In the genomic region with DNA sequence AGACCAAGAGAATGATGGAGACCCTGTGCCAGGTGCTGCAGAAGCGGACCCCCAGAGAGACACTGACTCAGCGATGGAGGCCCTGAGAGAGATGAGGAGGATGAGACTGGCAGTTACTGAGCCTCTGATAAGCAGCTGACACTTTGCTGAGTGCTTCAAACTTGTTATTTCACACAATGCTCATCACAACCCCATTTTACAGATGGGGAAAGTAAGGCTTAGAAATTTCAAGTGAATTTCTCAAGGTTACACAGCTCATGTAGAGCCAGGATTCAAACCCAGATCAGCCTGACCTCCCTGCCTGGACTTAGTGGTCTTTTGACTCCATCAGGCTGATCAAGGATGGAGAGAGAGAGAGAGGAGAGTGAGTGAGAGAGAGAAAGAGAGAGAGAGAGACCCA, we compare ENCODE assay signal across 3 cellular contexts.
TF ChIP-seq lines count a peak whose summit lies in the region.

No MANE protein-coding gene starts in this region.

TF ChIP-seq in HCT116, 20 proteins besides CTCF, POLR2A, EP300 and RAD21 (continues in another document):
- TF ChIP-seq CBX3 (IDR thresholded peaks at IDR 0.05; ENCODE audit: low read depth) (no peak), EZH2 (IDR thresholded peaks at IDR 0.05) (no peak), SRF (IDR thresholded peaks at IDR 0.05; ENCODE audit: low read depth) (no peak), ZNF274 (IDR thresholded peaks at IDR 0.05; ENCODE audit: low read depth, low read length) (no peak), ELF1 (IDR thresholded peaks at IDR 0.05; ENCODE audit: borderline replicate concordance, low read depth) (no peak), EZH2phosphoT487 (IDR thresholded peaks at IDR 0.05; ENCODE audit: borderline replicate concordance) (no peak), YY1 (IDR thresholded peaks at IDR 0.05; ENCODE audit: extremely low read depth, insufficient replicate concordance, low read depth, low read length) (no peak), SIN3A (IDR thresholded peaks at IDR 0.05; ENCODE audit: low read depth) (no peak), POLR2AphosphoS5 (IDR thresholded peaks at IDR 0.05; ENCODE audit: low read depth, low read length) (no peak), ZFX (IDR thresholded peaks at IDR 0.05) (no peak), CEBPB (IDR thresholded peaks at IDR 0.05; ENCODE audit: low read depth) (no peak), SP1 (IDR thresholded peaks at IDR 0.05; ENCODE audit: low read depth) (no peak), JUND (IDR thresholded peaks at IDR 0.05) (no peak), FOSL1 (IDR thresholded peaks at IDR 0.05; ENCODE audit: low read depth) (no peak), EGR1 (IDR thresholded peaks at IDR 0.05; ENCODE audit: low read depth) (no peak)
- TF ChIP-seq, protein P1, sequence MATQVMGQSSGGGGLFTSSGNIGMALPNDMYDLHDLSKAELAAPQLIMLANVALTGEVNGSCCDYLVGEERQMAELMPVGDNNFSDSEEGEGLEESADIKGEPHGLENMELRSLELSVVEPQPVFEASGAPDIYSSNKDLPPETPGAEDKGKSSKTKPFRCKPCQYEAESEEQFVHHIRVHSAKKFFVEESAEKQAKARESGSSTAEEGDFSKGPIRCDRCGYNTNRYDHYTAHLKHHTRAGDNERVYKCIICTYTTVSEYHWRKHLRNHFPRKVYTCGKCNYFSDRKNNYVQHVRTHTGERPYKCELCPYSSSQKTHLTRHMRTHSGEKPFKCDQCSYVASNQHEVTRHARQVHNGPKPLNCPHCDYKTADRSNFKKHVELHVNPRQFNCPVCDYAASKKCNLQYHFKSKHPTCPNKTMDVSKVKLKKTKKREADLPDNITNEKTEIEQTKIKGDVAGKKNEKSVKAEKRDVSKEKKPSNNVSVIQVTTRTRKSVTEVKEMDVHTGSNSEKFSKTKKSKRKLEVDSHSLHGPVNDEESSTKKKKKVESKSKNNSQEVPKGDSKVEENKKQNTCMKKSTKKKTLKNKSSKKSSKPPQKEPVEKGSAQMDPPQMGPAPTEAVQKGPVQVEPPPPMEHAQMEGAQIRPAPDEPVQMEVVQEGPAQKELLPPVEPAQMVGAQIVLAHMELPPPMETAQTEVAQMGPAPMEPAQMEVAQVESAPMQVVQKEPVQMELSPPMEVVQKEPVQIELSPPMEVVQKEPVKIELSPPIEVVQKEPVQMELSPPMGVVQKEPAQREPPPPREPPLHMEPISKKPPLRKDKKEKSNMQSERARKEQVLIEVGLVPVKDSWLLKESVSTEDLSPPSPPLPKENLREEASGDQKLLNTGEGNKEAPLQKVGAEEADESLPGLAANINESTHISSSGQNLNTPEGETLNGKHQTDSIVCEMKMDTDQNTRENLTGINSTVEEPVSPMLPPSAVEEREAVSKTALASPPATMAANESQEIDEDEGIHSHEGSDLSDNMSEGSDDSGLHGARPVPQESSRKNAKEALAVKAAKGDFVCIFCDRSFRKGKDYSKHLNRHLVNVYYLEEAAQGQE (IDR thresholded peaks at IDR 0.05; ENCODE audit: low read depth): no peak
- TF ChIP-seq, protein P2, sequence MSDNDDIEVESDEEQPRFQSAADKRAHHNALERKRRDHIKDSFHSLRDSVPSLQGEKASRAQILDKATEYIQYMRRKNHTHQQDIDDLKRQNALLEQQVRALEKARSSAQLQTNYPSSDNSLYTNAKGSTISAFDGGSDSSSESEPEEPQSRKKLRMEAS (IDR thresholded peaks at IDR 0.05): no peak
- TF ChIP-seq, protein P3, sequence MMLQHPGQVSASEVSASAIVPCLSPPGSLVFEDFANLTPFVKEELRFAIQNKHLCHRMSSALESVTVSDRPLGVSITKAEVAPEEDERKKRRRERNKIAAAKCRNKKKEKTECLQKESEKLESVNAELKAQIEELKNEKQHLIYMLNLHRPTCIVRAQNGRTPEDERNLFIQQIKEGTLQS (IDR thresholded peaks at IDR 0.05): no peak

TF ChIP-seq in HEK293, 187 proteins besides CTCF, POLR2A, EP300 and RAD21:
- TF ChIP-seq ZBTB1 (tag by site-specific recombination; IDR thresholded peaks at IDR 0.05): no peak
- TF ChIP-seq ZNF596 (tag by site-specific recombination; IDR thresholded peaks at IDR 0.05): peak; percentile 43; the same call in 1 of the 2 replicates

TF ChIP-seq in K562, 482 proteins besides CTCF, POLR2A, EP300 and RAD21:
- TF ChIP-seq BCOR (IDR thresholded peaks at IDR 0.05): peak; percentile 67
- TF ChIP-seq DNMT1 (IDR thresholded peaks at IDR 0.05): no peak
- peak in 1 of 2 experiments; percentile 43; a peak in 1 of 4 replicates for TF ChIP-seq KDM1A (IDR thresholded peaks at IDR 0.05)
- TF ChIP-seq, protein P4, sequence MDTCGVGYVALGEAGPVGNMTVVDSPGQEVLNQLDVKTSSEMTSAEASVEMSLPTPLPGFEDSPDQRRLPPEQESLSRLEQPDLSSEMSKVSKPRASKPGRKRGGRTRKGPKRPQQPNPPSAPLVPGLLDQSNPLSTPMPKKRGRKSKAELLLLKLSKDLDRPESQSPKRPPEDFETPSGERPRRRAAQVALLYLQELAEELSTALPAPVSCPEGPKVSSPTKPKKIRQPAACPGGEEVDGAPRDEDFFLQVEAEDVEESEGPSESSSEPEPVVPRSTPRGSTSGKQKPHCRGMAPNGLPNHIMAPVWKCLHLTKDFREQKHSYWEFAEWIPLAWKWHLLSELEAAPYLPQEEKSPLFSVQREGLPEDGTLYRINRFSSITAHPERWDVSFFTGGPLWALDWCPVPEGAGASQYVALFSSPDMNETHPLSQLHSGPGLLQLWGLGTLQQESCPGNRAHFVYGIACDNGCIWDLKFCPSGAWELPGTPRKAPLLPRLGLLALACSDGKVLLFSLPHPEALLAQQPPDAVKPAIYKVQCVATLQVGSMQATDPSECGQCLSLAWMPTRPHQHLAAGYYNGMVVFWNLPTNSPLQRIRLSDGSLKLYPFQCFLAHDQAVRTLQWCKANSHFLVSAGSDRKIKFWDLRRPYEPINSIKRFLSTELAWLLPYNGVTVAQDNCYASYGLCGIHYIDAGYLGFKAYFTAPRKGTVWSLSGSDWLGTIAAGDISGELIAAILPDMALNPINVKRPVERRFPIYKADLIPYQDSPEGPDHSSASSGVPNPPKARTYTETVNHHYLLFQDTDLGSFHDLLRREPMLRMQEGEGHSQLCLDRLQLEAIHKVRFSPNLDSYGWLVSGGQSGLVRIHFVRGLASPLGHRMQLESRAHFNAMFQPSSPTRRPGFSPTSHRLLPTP (IDR thresholded peaks at IDR 0.05; ENCODE audit: borderline replicate concordance, extremely low read depth, insufficient read length): no peak
- no peak for TF ChIP-seq SIN3A (IDR thresholded peaks at IDR 0.05; ENCODE audit: borderline replicate concordance in 2 of 2, control insufficient read depth in 1 of 2, low read depth in 2 of 2, low read length in 2 of 2)
- no peak for TF ChIP-seq ZNF197 (CRISPR knock-in tag; IDR thresholded peaks at IDR 0.05; ENCODE audit: low read depth)
- no peak for TF ChIP-seq ZNF239 (CRISPR knock-in tag; IDR thresholded peaks at IDR 0.05)
- no peak for TF ChIP-seq ZNF764 (CRISPR knock-in tag; IDR thresholded peaks at IDR 0.05; ENCODE audit: low read depth)
- peak; percentile 70 for TF ChIP-seq RBM25 (IDR thresholded peaks at IDR 0.05; ENCODE audit: low read depth, low read length, severe bottlenecking)
- TF ChIP-seq, protein P5, sequence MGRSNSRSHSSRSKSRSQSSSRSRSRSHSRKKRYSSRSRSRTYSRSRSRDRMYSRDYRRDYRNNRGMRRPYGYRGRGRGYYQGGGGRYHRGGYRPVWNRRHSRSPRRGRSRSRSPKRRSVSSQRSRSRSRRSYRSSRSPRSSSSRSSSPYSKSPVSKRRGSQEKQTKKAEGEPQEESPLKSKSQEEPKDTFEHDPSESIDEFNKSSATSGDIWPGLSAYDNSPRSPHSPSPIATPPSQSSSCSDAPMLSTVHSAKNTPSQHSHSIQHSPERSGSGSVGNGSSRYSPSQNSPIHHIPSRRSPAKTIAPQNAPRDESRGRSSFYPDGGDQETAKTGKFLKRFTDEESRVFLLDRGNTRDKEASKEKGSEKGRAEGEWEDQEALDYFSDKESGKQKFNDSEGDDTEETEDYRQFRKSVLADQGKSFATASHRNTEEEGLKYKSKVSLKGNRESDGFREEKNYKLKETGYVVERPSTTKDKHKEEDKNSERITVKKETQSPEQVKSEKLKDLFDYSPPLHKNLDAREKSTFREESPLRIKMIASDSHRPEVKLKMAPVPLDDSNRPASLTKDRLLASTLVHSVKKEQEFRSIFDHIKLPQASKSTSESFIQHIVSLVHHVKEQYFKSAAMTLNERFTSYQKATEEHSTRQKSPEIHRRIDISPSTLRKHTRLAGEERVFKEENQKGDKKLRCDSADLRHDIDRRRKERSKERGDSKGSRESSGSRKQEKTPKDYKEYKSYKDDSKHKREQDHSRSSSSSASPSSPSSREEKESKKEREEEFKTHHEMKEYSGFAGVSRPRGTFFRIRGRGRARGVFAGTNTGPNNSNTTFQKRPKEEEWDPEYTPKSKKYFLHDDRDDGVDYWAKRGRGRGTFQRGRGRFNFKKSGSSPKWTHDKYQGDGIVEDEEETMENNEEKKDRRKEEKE (IDR thresholded peaks at IDR 0.05; ENCODE audit: borderline replicate concordance in 1 of 2, control insufficient read depth in 1 of 2, low read depth in 2 of 2, low read length in 1 of 2): no peak
- TF ChIP-seq ADNP (tag; IDR thresholded peaks at IDR 0.05): 0 out of 2 replicates have a peak, but pooled peaks have one; percentile 19
- TF ChIP-seq ZNF41 (CRISPR knock-in tag; conservative IDR thresholded peaks at IDR 0.05): no peak
- no peak for TF ChIP-seq IFI16 (CRISPR knock-in tag; IDR thresholded peaks at IDR 0.05)
- no peak for TF ChIP-seq ZNF175 (CRISPR knock-in tag; IDR thresholded peaks at IDR 0.05; ENCODE audit: low read depth)
- TF ChIP-seq, protein P6, sequence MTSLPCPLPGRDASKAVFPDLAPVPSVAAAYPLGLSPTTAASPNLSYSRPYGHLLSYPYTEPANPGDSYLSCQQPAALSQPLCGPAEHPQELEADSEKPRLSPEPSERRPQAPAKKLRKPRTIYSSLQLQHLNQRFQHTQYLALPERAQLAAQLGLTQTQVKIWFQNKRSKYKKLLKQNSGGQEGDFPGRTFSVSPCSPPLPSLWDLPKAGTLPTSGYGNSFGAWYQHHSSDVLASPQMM (CRISPR knock-in tag; IDR thresholded peaks at IDR 0.05): no peak
- TF ChIP-seq MYC (IDR thresholded peaks at IDR 0.05; ENCODE audit: low read depth, low read length): no peak
- no peak for TF ChIP-seq MYC (CRISPR knock-in tag; IDR thresholded peaks at IDR 0.05; ENCODE audit: borderline replicate concordance, low read depth)
- TF ChIP-seq U2AF1 (optimal IDR thresholded peaks at IDR 0.05; ENCODE audit: low read depth, low read length): no peak
- no peak for TF ChIP-seq SETDB1 (IDR thresholded peaks at IDR 0.05; ENCODE audit: low read length)
- no peak for TF ChIP-seq RBFOX2 (IDR thresholded peaks at IDR 0.05; ENCODE audit: low read depth, low read length)
- no peak for TF ChIP-seq OTX1 (CRISPR knock-in tag; IDR thresholded peaks at IDR 0.05)
- TF ChIP-seq CHD2 (IDR thresholded peaks at IDR 0.05; ENCODE audit: low read depth, low read length): no peak
- no peak for TF ChIP-seq FOXK1 (CRISPR knock-in tag; IDR thresholded peaks at IDR 0.05; ENCODE audit: borderline replicate concordance)
- TF ChIP-seq ZNF146 (CRISPR knock-in tag; IDR thresholded peaks at IDR 0.05; ENCODE audit: unreplicated experiment): no peak
- TF ChIP-seq LEF1 (IDR thresholded peaks at IDR 0.05): no peak
- no peak for TF ChIP-seq ZNF347 (CRISPR knock-in tag; IDR thresholded peaks at IDR 0.05; ENCODE audit: low read depth)
- no peak for TF ChIP-seq POLR3G (IDR thresholded peaks at IDR 0.05; ENCODE audit: extremely low read depth, insufficient read length, insufficient replicate concordance)
- TF ChIP-seq, protein P7, sequence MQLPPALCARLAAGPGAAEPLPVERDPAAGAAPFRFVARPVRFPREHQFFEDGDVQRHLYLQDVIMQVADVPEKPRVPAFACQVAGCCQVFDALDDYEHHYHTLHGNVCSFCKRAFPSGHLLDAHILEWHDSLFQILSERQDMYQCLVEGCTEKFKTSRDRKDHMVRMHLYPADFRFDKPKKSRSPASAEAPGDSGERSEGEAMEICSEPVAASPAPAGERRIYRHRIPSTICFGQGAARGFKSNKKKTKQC (CRISPR knock-in tag; IDR thresholded peaks at IDR 0.05): no peak
- no peak for TF ChIP-seq ZNF12 (CRISPR knock-in tag; IDR thresholded peaks at IDR 0.05)
- TF ChIP-seq HNRNPK (IDR thresholded peaks at IDR 0.05; ENCODE audit: low read depth, low read length, poor library complexity, severe bottlenecking): no peak
- TF ChIP-seq BMI1 (IDR thresholded peaks at IDR 0.05; ENCODE audit: low read length): no peak
- no peak for TF ChIP-seq ZNF140 (CRISPR knock-in tag; IDR thresholded peaks at IDR 0.05)
- TF ChIP-seq, protein P8, sequence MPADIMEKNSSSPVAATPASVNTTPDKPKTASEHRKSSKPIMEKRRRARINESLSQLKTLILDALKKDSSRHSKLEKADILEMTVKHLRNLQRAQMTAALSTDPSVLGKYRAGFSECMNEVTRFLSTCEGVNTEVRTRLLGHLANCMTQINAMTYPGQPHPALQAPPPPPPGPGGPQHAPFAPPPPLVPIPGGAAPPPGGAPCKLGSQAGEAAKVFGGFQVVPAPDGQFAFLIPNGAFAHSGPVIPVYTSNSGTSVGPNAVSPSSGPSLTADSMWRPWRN (IDR thresholded peaks at IDR 0.05; ENCODE audit: low read depth): no peak
- TF ChIP-seq EHMT2 (IDR thresholded peaks at IDR 0.05): no peak
- no peak for TF ChIP-seq MAZ (CRISPR knock-in tag; conservative IDR thresholded peaks at IDR 0.05 in 1 of 2, IDR thresholded peaks at IDR 0.05 in 1 of 2)
